Comparison of ENCODE assay signal across 8 cellular contexts in the genomic region with DNA sequence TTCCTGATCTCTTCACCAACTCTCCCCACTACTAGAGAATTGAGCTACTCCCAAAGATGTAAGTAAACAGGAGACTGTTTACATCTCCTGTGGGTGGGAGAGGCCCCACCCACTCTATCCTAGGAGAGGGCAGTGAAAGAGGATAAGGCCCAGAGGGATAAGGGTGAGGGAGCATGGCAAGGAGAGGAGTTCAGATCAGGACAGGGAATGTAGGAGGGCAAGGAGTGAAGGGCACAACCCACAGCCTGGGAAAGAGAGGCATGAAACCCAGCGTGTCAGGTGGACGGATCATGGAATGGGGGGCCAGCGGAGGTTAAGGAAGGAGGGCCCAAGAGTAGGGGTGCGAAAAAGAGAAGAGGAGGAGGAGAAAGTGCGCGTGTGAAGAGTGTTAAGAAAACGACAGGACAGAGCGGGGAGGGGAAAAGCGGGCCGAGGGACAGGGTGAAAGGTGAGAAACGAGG. TPM values are rescaled to one million over a fixed set of nuclear protein-coding genes. Genes with fewer than 3 reads are reported as not detected.
DNase-seq lines count a peak whose midpoint lies in the region; ATAC-seq and TF ChIP-seq lines count a peak whose summit lies in the region.
"Not testable (repeated sequence)": the region's sequence is repeated elsewhere in the genome, so short reads cannot be mapped to it uniquely, and the experiment has no call there.

No MANE protein-coding gene starts in this region.

- H3K4me3 ChIP-seq in BJ (ENCODE audit: low read depth, low read length) (peak overlapping the region; percentile 46), iPS-20b (ENCODE audit: low read length) (peak overlapping the region; percentile 65)

- ATAC-seq in effector memory CD8-positive, alpha-beta T cell (replicated peaks); stimulated activated naive CD8-positive, alpha-beta T cell treated with anti-CD3 and anti-CD28 coated beads, Interleukin-15, amount 100 ng/mL, for 72 hours: not testable (repeated sequence)

- not testable (repeated sequence) for TF ChIP-seq CTCF in BJ (IDR thresholded peaks at IDR 0.05; ENCODE audit: insufficient read depth, low read depth, low read length); nephron progenitor cell (IDR thresholded peaks at IDR 0.05)

- peaks cover 29% of the 10 kb centered on the region for H3K36me3 Mint-ChIP-seq in activated naive CD4-positive, alpha-beta T cell treated with anti-CD3 and anti-CD28 coated beads, Interleukin-2, amount 10 ng/mL, durations not matched to agents 7 days and 5 days
- H3K36me3 Mint-ChIP-seq in effector memory CD8-positive, alpha-beta T cell (ENCODE audit: insufficient read depth), result peaks cover 33% of the 10 kb centered on the region
- H3K36me3 Mint-ChIP-seq in nephron progenitor cell (ENCODE audit: low read depth), result peaks cover 32% of the 10 kb centered on the region

- H3K4me1 ChIP-seq in iPS-20b (ENCODE audit: insufficient read depth, low read length), result peaks cover 12% of the 10 kb centered on the region

- not testable (repeated sequence) for H3K36me3 ChIP-seq in BJ (ENCODE audit: control insufficient read depth, insufficient read depth, low read length)
- peaks cover 39% of the 10 kb centered on the region for H3K36me3 ChIP-seq in iPS-20b (ENCODE audit: insufficient read depth, low read depth, low read length)

- peaks cover 46% of the 10 kb centered on the region for H3K4me1 Mint-ChIP-seq in activated naive CD4-positive, alpha-beta T cell treated with anti-CD3 and anti-CD28 coated beads, Interleukin-2, amount 10 ng/mL, durations not matched to agents 7 days and 5 days
- peaks cover 32 to 44% of the 10 kb centered on the region in 2 donors for H3K4me1 Mint-ChIP-seq in effector memory CD8-positive, alpha-beta T cell (ENCODE audit: low read depth in 2 of 2)
- peaks cover 30% of the 10 kb centered on the region for H3K4me1 Mint-ChIP-seq in nephron progenitor cell
- peaks cover 60% of the 10 kb centered on the region for H3K4me1 Mint-ChIP-seq in stimulated activated naive CD8-positive, alpha-beta T cell treated with anti-CD3 and anti-CD28 coated beads, Interleukin-15, amount 100 ng/mL, for 72 hours

- H3K27me3 Mint-ChIP-seq in activated naive CD4-positive, alpha-beta T cell treated with anti-CD3 and anti-CD28 coated beads, Interleukin-2, amount 10 ng/mL, durations not matched to agents 7 days and 5 days; effector memory CD8-positive, alpha-beta T cell; nephron progenitor cell (ENCODE audit: low read depth, poor library complexity); stimulated activated naive CD8-positive, alpha-beta T cell treated with anti-CD3 and anti-CD28 coated beads, Interleukin-15, amount 100 ng/mL, for 72 hours: not testable (repeated sequence)

- H3K9me3 ChIP-seq in iPS-20b (ENCODE audit: insufficient read depth, low read depth, low read length), result not testable (repeated sequence)

- H3K9me3 Mint-ChIP-seq in activated naive CD4-positive, alpha-beta T cell treated with anti-CD3 and anti-CD28 coated beads, Interleukin-2, amount 10 ng/mL, durations not matched to agents 7 days and 5 days; effector memory CD8-positive, alpha-beta T cell; nephron progenitor cell; stimulated activated naive CD8-positive, alpha-beta T cell treated with anti-CD3 and anti-CD28 coated beads, Interleukin-15, amount 100 ng/mL, for 72 hours: not testable (repeated sequence)

- DNase-seq in BJ (ENCODE audit: low read depth); activated naive CD4-positive, alpha-beta T cell treated with anti-CD3 and anti-CD28 coated beads, Interleukin-2, amount 10 ng/mL, durations not matched to agents 7 days and 5 days; effector memory CD8-positive, alpha-beta T cell; nephron progenitor cell; stimulated activated naive CD8-positive, alpha-beta T cell treated with anti-CD3 and anti-CD28 coated beads, Interleukin-15, amount 100 ng/mL, for 72 hours: not testable (repeated sequence)
- peak; percentile 56 for DNase-seq in HT-29 (ENCODE audit: low spot score)
- DNase-seq in RKO (ENCODE audit: low spot score), result peak; percentile 41

- peak overlapping the region; percentile 92 for H3K4me3 Mint-ChIP-seq in activated naive CD4-positive, alpha-beta T cell treated with anti-CD3 and anti-CD28 coated beads, Interleukin-2, amount 10 ng/mL, durations not matched to agents 7 days and 5 days
- peak overlapping the region; percentile 91 to 92 for H3K4me3 Mint-ChIP-seq in effector memory CD8-positive, alpha-beta T cell
- peak overlapping the region; percentile 93 for H3K4me3 Mint-ChIP-seq in nephron progenitor cell
- H3K4me3 Mint-ChIP-seq in stimulated activated naive CD8-positive, alpha-beta T cell treated with anti-CD3 and anti-CD28 coated beads, Interleukin-15, amount 100 ng/mL, for 72 hours, result peak overlapping the region; percentile 87 to 99

- not testable (repeated sequence) for H3K27me3 ChIP-seq in BJ (ENCODE audit: control insufficient read depth, insufficient read depth, low read length); iPS-20b (ENCODE audit: insufficient read depth, low read length)

- H3K9ac ChIP-seq in iPS-20b (ENCODE audit: low read depth, low read length), result peak overlapping the region; percentile 47; the same call in 1 of the 2 replicates

- POLR2A ChIA-PET in BJ (lab: Charles Lee), result not testable (repeated sequence)

- not testable (repeated sequence) for H3K27ac ChIP-seq in iPS-20b (ENCODE audit: low read length)

- CTCF ChIA-PET in BJ (lab: Yijun Ruan, JAX), result not testable (repeated sequence)
- CTCF ChIA-PET in activated naive CD4-positive, alpha-beta T cell treated with anti-CD3 and anti-CD28 coated beads, Interleukin-2, amount 10 ng/mL, durations not matched to agents 7 days and 5 days (lab: Charles Lee), result interaction anchor here (0.7 to 1.2 kb wide), 2 partner anchors 10 to 28 kb away, joined by 3 read pairs; no protein-coding TSS in a partner anchor

- peak overlapping the region; percentile 79 for H3K27ac Mint-ChIP-seq in activated naive CD4-positive, alpha-beta T cell treated with anti-CD3 and anti-CD28 coated beads, Interleukin-2, amount 10 ng/mL, durations not matched to agents 7 days and 5 days
- H3K27ac Mint-ChIP-seq in effector memory CD8-positive, alpha-beta T cell, result peak overlapping the region; percentile 89 to 92
- H3K27ac Mint-ChIP-seq in nephron progenitor cell, result peak overlapping the region; percentile 89
- H3K27ac Mint-ChIP-seq in stimulated activated naive CD8-positive, alpha-beta T cell treated with anti-CD3 and anti-CD28 coated beads, Interleukin-15, amount 100 ng/mL, for 72 hours, result peak overlapping the region; percentile 85 to 96

RNA-seq across cellular contexts. Expression of a gene that starts 0.9 kb away (rescaled TPM):
- 15.1 TPM in 2 replicates for polyA plus RNA-seq in BJ (2011; rRNA removed)
- 16.6 and 16.8 TPM in 2 replicates for polyA minus RNA-seq in BJ (2011; rRNA and poly(A)+ RNA removed)
- total RNA-seq in HT-29 (2014; rRNA removed; shearing (Covaris generic)), result 8.7 and 10.5 TPM in 2 replicates

RNA-seq across cellular contexts. Expression of a gene that starts 26.9 kb away (rescaled TPM):
- polyA plus RNA-seq in BJ (2011; rRNA removed), result 7.4 and 11.8 TPM in 2 replicates
- 6.8 and 8.4 TPM in 2 replicates for polyA minus RNA-seq in BJ (2011; rRNA and poly(A)+ RNA removed)
- 14.0 and 17.8 TPM in 2 replicates for total RNA-seq in HT-29 (2014; rRNA removed; shearing (Covaris generic))
